11 cellular contexts compared by ENCODE assay signal in the genomic region with DNA sequence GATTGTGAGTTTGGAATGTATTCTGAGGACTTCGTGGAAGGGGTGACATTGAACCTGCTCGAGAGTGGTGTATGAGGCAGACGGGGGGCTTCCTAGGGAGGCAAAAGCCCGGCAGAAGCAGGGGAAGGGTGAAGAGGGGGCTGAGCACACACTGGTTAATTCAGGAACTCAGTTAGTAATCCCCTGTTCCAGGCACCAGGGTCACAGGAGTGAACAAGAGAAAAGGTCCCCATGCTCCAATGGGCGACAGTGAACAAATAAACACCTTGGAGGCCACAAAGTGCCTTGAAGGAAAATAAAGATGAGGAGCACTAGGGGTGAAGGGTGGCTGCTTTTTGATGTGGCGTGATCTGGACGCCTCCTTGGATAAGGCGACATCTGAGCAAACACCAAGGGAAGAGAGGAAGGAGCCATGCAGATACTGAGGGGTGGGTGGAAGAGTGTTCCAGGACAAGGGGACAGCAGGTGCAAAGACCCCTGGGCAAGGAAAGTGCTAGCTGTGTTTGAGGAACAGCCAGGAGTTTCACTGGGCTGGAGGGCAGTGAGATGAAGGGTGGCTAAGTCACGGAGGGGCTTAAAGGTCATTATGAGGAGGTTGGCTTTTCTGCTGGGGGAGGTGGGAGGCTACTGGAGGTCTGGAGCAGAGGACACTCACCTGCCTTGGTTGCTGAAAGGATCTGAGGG. TPM values are rescaled to one million over a fixed set of nuclear protein-coding genes. Genes with fewer than 3 reads are reported as not detected.
"Had no signal": no experiment of that assay in that cellular context is flagged by ENCODE, and none has a peak within 500 bp of the region (broad histone marks: within the 10 kb centered on the region; RNA-seq: fewer than 3 reads in every experiment).

No MANE protein-coding gene starts in this region.

- H3K9ac ChIP-seq: GM23248 had no signal

- H3K4me1 ChIP-seq: HAP-1 had no signal

- H3K4me1 Mint-ChIP-seq: IgD-negative memory B cell had no signal

- H3K4me3 Mint-ChIP-seq: HFFc6, IgD-negative memory B cell had no signal

- H3K9me3 ChIP-seq: HAP-1 had no signal

- FAIRE-seq: HepG2 had no signal

- H3K4me3 ChIP-seq: GM23248, HAP-1 had no signal

- H3K27ac ChIP-seq: GM23248, HL-60 had no signal

- DNase-seq: GM23248, GOT3, H7, HFFc6 had no signal

- ATAC-seq: HCT116, HepG2 had no signal

- H3K27ac Mint-ChIP-seq: HFFc6, IgD-negative memory B cell had no signal

- H3K36me3 ChIP-seq: HAP-1 had no signal

RNA-seq across cellular contexts. Expression of a gene that starts 26.7 kb away (rescaled TPM):
- total RNA-seq: GM23248, H4, H7, HepG2, HFFc6, HT1080 had no signal
- polyA plus RNA-seq: GM23248, HepG2, IgD-negative memory B cell had no signal
